Comparison of ENCODE assay signal across 22 cellular contexts in genomic region chr5:151347364-151347763, GRCh38. TPM values are rescaled to one million over a fixed set of nuclear protein-coding genes. Genes with fewer than 3 reads are reported as not detected.
"Had no signal": no experiment of that assay in that cellular context is flagged by ENCODE, and none has a peak within 500 bp of the region (broad histone marks: within the 10 kb centered on the region; RNA-seq: fewer than 3 reads in every experiment).

TSS of gene SLC36A2 (minus strand) at chr5:151347559. CDS start at chr5:151347460, 99 bp downstream.

- DNase-seq: activated CD4-positive, alpha-beta T cell treated with anti-CD3 and anti-CD28 coated beads, Interleukin-2, amount 10 ng/mL, durations not matched to agents 24 days and 14 days; activated gamma-delta T cell treated with Interleukin-2 at 50 U/mL for 16 hours; activated T-cell treated with anti-CD3 and anti-CD28 coated beads, Interleukin-2, amount 50 U/mL, for 1 hour; brain microvascular endothelial cell; caudate nucleus; effector CD4-positive, alpha-beta T cell; erythroblast; foreskin keratinocyte; immature natural killer cell; kidney glomerular epithelial cell; left lung; mammary epithelial cell; sigmoid colon; stimulated activated CD4-positive, alpha-beta T cell treated with anti-CD3 and anti-CD28 coated beads, Interleukin-4, amount 100 ng/mL, for 1 hour; stimulated activated naive CD4-positive, alpha-beta T cell; testis had no signal

- H3K27ac Mint-ChIP-seq: activated CD4-positive, alpha-beta T cell treated with anti-CD3 and anti-CD28 coated beads, Interleukin-2, amount 10 ng/mL, durations not matched to agents 24 days and 14 days; activated naive CD4-positive, alpha-beta T cell treated with anti-CD3 and anti-CD28 coated beads, Interleukin-2, amount 50 U/mL, for 24 hours; dendritic cell treated with granulocyte-macrophage colony-stimulating factor and Interleukin-4, amounts not matched to agents 40 ng/mL and 50 ng/mL, for 4 days; immature natural killer cell; natural killer cell treated with Interleukin-12 subunit alpha and Interleukin-12 subunit beta and Interleukin-15 and Interleukin-18, amount 100 ng/mL, for 72 hours; T-helper 1 cell treated with Interleukin-12 subunit alpha and Interleukin-12 subunit beta and Interleukin-4 antibody, amounts not matched to agents 30 μg/mL and 1 μg/mL, for 36 hours; type B pancreatic cell had no signal

- H3K9me3 Mint-ChIP-seq: activated CD4-positive, alpha-beta T cell treated with anti-CD3 and anti-CD28 coated beads, Interleukin-2, amount 10 ng/mL, durations not matched to agents 24 days and 14 days; activated naive CD4-positive, alpha-beta T cell treated with anti-CD3 and anti-CD28 coated beads, Interleukin-2, amount 50 U/mL, for 24 hours; dendritic cell treated with granulocyte-macrophage colony-stimulating factor and Interleukin-4, amounts not matched to agents 40 ng/mL and 50 ng/mL, for 4 days; immature natural killer cell; natural killer cell treated with Interleukin-12 subunit alpha and Interleukin-12 subunit beta and Interleukin-15 and Interleukin-18, amount 100 ng/mL, for 72 hours; T-helper 1 cell treated with Interleukin-12 subunit alpha and Interleukin-12 subunit beta and Interleukin-4 antibody, amounts not matched to agents 30 μg/mL and 1 μg/mL, for 36 hours; type B pancreatic cell had no signal

- H3K9me3 ChIP-seq: ascending aorta, left lung, sigmoid colon, testis had no signal

- H3K4me3 ChIP-seq: ascending aorta, left lung, sigmoid colon, testis had no signal

- H3K4me1 ChIP-seq: ascending aorta, foreskin keratinocyte, left lung, testis had no signal

- H3K27me3 ChIP-seq: ascending aorta, sigmoid colon, testis had no signal

- H3K4me3 Mint-ChIP-seq: activated CD4-positive, alpha-beta T cell treated with anti-CD3 and anti-CD28 coated beads, Interleukin-2, amount 10 ng/mL, durations not matched to agents 24 days and 14 days; activated naive CD4-positive, alpha-beta T cell treated with anti-CD3 and anti-CD28 coated beads, Interleukin-2, amount 50 U/mL, for 24 hours; dendritic cell treated with granulocyte-macrophage colony-stimulating factor and Interleukin-4, amounts not matched to agents 40 ng/mL and 50 ng/mL, for 4 days; immature natural killer cell; natural killer cell treated with Interleukin-12 subunit alpha and Interleukin-12 subunit beta and Interleukin-15 and Interleukin-18, amount 100 ng/mL, for 72 hours; T-helper 1 cell treated with Interleukin-12 subunit alpha and Interleukin-12 subunit beta and Interleukin-4 antibody, amounts not matched to agents 30 μg/mL and 1 μg/mL, for 36 hours; type B pancreatic cell had no signal

- H3K36me3 Mint-ChIP-seq: activated naive CD4-positive, alpha-beta T cell treated with anti-CD3 and anti-CD28 coated beads, Interleukin-2, amount 50 U/mL, for 24 hours; natural killer cell treated with Interleukin-12 subunit alpha and Interleukin-12 subunit beta and Interleukin-15 and Interleukin-18, amount 100 ng/mL, for 72 hours; type B pancreatic cell had no signal

- H3K36me3 ChIP-seq: ascending aorta, brain microvascular endothelial cell, left lung, sigmoid colon had no signal

- H3K4me1 Mint-ChIP-seq: activated CD4-positive, alpha-beta T cell treated with anti-CD3 and anti-CD28 coated beads, Interleukin-2, amount 10 ng/mL, durations not matched to agents 24 days and 14 days; activated naive CD4-positive, alpha-beta T cell treated with anti-CD3 and anti-CD28 coated beads, Interleukin-2, amount 50 U/mL, for 24 hours; immature natural killer cell had no signal

- H3K27ac ChIP-seq: ascending aorta, brain microvascular endothelial cell, foreskin keratinocyte, left lung, sigmoid colon, testis had no signal

- ATAC-seq: foreskin keratinocyte; left lung; natural killer cell treated with Interleukin-12 subunit alpha and Interleukin-12 subunit beta and Interleukin-15 and Interleukin-18, amount 100 ng/mL, for 72 hours had no signal

RNA-seq across cellular contexts. Expression of gene SLC36A2, which starts in this region (rescaled TPM):
- total RNA-seq: activated CD4-positive, alpha-beta T cell treated with anti-CD3 and anti-CD28 coated beads, Interleukin-2, amount 10 ng/mL, durations not matched to agents 24 days and 14 days; foreskin keratinocyte; left lung; mammary epithelial cell; natural killer cell treated with Interleukin-12 subunit alpha and Interleukin-12 subunit beta and Interleukin-15 and Interleukin-18, amount 100 ng/mL, for 72 hours; sigmoid colon had no signal
- polyA plus RNA-seq: foreskin keratinocyte, immature natural killer cell, mammary epithelial cell, sigmoid colon had no signal
